In genomic region chr10:75408512-75408881, GRCh38 we compare ENCODE assay signal across 8 cellular contexts. TPM values are rescaled to one million over a fixed set of nuclear protein-coding genes. Genes with fewer than 3 reads are reported as not detected.
DNase-seq lines count a peak whose midpoint lies in the region; ATAC-seq and TF ChIP-seq lines count a peak whose summit lies in the region.

No MANE protein-coding gene starts in this region.

- H3K4me3 ChIP-seq in Jurkat, Clone E6-1 (ENCODE audit: low read length): peak overlapping the region; percentile 71

- peak overlapping the region; percentile 74 to 76 for H3K4me3 Mint-ChIP-seq in effector memory CD8-positive, alpha-beta T cell
- H3K4me3 Mint-ChIP-seq in natural killer cell: peak overlapping the region; percentile 89

- peaks cover 4 to 13% of the 10 kb centered on the region in 2 donors for H3K4me1 Mint-ChIP-seq in effector memory CD8-positive, alpha-beta T cell (ENCODE audit: low read depth in 2 of 2)
- peaks cover 7 to 28% of the 10 kb centered on the region in 2 donors for H3K4me1 Mint-ChIP-seq in natural killer cell

- intact Hi-C loops in natural killer cell (cut with micrococcal nuclease): no loop called here

- no peaks in the 10 kb centered on the region for H3K9me3 Mint-ChIP-seq in effector memory CD8-positive, alpha-beta T cell
- H3K9me3 Mint-ChIP-seq in natural killer cell: no peaks in the 10 kb centered on the region

- no peak for ATAC-seq in effector memory CD8-positive, alpha-beta T cell (replicated peaks)
- ATAC-seq in natural killer cell (no peak), HG03460 (IDR thresholded peaks at IDR 0.05; ENCODE audit: unreplicated experiment) (no peak), GM19455 (IDR thresholded peaks at IDR 0.05; ENCODE audit: unreplicated experiment) (no peak)

- peaks cover 71 to 82% of the 10 kb centered on the region in 2 donors for H3K27me3 Mint-ChIP-seq in effector memory CD8-positive, alpha-beta T cell
- peaks cover 48 to 68% of the 10 kb centered on the region in 2 donors for H3K27me3 Mint-ChIP-seq in natural killer cell (ENCODE audit: low read depth in 2 of 2)

- DNase-seq in AG08396 (ENCODE audit: low spot score) (peak; percentile 39), natural killer cell (no peak), NCI-H146 treated with DMSO at 0.1 percent for 48 hours (lab: John Stamatoyannopoulos, UW; ENCODE audit: unreplicated experiment) (no peak), DMS153 (lab: John Stamatoyannopoulos, UW) (no peak)
- DNase-seq in Jurkat, Clone E6-1 (ENCODE audit: low read depth, low spot score): no peak
- no peak for DNase-seq in effector memory CD8-positive, alpha-beta T cell

- no peak for TF ChIP-seq CTCF in natural killer cell (IDR thresholded peaks at IDR 0.05)

- peaks cover 2% of the 10 kb centered on the region for H3K36me3 Mint-ChIP-seq in effector memory CD8-positive, alpha-beta T cell (ENCODE audit: insufficient read depth)
- H3K36me3 Mint-ChIP-seq in natural killer cell: no peaks in the 10 kb centered on the region

- H3K27ac Mint-ChIP-seq in effector memory CD8-positive, alpha-beta T cell: no peak overlapping the region
- no peak overlapping the region for H3K27ac Mint-ChIP-seq in natural killer cell

RNA-seq across cellular contexts. Expression of gene ZNF503, which starts 6.9 kb away (rescaled TPM):
- 1.1 TPM for polyA plus RNA-seq in Jurkat, Clone E6-1 (2012; ENCODE audit: insufficient read depth, insufficient read length)
- 1 to 10 TPM in 1 of 3 donors, under 1 TPM in 2; 0.27 to 1.2 (median 0.73) TPM for total RNA-seq in natural killer cell

RNA-seq across cellular contexts. Expression of gene LRMDA, which starts 22.9 kb away (rescaled TPM):
- not detected for polyA plus RNA-seq in Jurkat, Clone E6-1 (2012; ENCODE audit: insufficient read depth, insufficient read length)
- 1 to 10 TPM; 1.4 to 2.4 (median 2.1) TPM for total RNA-seq in natural killer cell
